Comparison of ENCODE assay signal across 15 cellular contexts in the genomic region with DNA sequence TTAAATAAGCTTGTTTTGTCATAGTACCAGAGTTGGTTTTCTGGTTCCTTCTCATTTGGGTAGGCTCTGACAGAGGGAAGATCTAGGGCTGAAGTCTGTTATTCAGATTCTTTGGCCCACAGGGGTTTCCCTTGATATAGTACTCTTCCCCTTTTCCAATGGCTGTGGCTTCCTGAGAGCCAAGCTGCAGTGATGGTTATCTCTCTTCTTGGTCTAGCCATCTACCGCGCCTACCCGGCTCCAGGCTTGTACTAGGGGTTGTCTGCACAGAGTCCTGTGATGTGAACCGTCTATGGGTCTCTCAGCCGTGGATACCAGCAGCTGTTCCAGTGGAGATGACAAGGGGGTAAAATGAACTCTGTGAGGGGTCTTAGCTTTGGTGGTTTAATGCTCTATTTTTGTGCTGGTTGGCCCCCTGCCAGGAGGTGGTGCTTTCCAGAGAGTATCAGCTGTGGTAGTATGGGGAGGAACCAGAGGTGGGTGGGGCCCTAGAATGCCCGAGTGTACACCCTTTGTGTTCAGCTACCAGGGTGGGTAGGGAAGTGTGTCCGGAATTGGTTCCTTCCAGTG.
"Had no signal": no experiment of that assay in that cellular context is flagged by ENCODE, and none has a peak within 500 bp of the region (broad histone marks: within the 10 kb centered on the region; RNA-seq: fewer than 3 reads in every experiment).

No MANE protein-coding gene starts in this region.

- H3K27me3 ChIP-seq: body of pancreas, neutrophil, pancreas, right lobe of liver, stomach had no signal

- H3K27ac ChIP-seq: body of pancreas, neutrophil, pancreas, right lobe of liver, stomach had no signal

- FAIRE-seq: pancreas had no signal

- DNase-seq: activated CD4-positive, alpha-beta memory T cell treated with anti-CD3 and anti-CD28 coated beads for 36 hours; activated CD4-positive, alpha-beta T cell treated with anti-CD3 and anti-CD28 coated beads for 36 hours; activated T-cell treated with anti-CD3 and anti-CD28 coated beads for 4 hours; amygdala; body of pancreas; mesenchymal stem cell; natural killer cell; pancreas; right lobe of liver; stimulated activated CD4-positive, alpha-beta T cell treated with anti-CD3 and anti-CD28 coated beads, Interleukin-4, amount 100 ng/mL, for 1 hour; stomach; trophoblast cell had no signal

- H3K4me2 ChIP-seq: smooth muscle cell had no signal

- ATAC-seq: activated CD4-positive, alpha-beta T cell treated with anti-CD3 and anti-CD28 coated beads for 36 hours; body of pancreas; natural killer cell; pancreas; right lobe of liver; WTC11 had no signal

- H3K36me3 ChIP-seq: neutrophil, pancreas, right lobe of liver, stomach had no signal

- H3K9me3 ChIP-seq: neutrophil, pancreas, right lobe of liver had no signal

- H3K4me3 ChIP-seq: body of pancreas, pancreas, right lobe of liver, smooth muscle cell, stomach had no signal

- H3K4me1 ChIP-seq: body of pancreas, pancreas, right lobe of liver had no signal
